In the genomic region with DNA sequence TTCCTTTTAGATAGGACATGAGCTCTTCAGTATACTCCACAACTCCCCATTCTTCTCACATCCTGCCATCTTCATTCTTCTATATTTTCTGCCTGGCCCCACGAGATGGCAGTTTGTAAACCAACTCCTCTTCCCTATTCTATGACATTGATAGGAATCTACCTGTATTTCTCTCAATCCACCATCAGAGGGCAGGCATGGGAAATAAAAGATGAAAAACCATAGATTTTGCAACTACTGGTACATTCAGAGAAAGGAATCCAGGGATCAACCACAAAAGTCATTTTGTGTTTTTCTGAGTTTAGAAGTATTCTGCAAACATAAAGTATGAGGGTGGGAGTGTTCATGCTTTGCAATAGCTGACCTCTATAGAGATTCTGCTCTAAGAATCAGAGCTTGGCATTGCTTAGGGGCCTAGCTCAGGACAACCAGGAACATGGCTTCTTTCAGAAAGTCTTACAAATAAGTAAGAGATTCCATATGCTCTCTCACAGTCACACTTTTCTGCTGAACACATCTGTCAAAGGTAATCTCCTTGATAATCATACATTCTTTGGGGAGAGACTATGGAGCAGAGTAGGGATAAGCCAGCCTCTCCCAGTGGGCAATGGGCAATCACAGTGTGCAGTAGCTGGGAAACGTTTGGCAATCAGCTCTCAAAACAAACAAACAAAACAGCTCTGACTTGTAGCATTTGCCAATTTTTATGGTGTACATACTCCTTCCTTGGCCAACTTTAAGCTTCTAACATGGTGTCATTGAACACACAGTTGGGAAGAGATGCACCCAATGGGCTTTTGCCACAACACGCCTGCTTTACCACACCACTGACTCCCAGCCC, we compare ENCODE assay signal across 9 cellular contexts. TPM values are rescaled to one million over a fixed set of nuclear protein-coding genes. Genes with fewer than 3 reads are reported as not detected.
DNase-seq lines count a peak whose midpoint lies in the region; ATAC-seq and TF ChIP-seq lines count a peak whose summit lies in the region.
"Had no signal": no experiment of that assay in that cellular context is flagged by ENCODE, and none has a peak within 500 bp of the region (broad histone marks: within the 10 kb centered on the region; RNA-seq: fewer than 3 reads in every experiment).

No MANE protein-coding gene starts in this region.

- no peaks in the 10 kb centered on the region for H3K36me3 Mint-ChIP-seq in activated T-cell treated with anti-CD3 and anti-CD28 coated beads, Interleukin-2, amount 50 U/mL, for 72 hours (ENCODE audit: insufficient read depth in 2 of 2)
- no peaks in the 10 kb centered on the region for H3K36me3 Mint-ChIP-seq in activated T-cell treated with anti-CD3 and anti-CD28 coated beads, Interleukin-2, amount 50 U/mL, for 24 hours (ENCODE audit: low read depth)

- intact Hi-C loops in tibial artery (cut with DNase I; ENCODE audit: low total_unique reads) = loop anchor here (10.0 kb wide), 1 partner anchor 206 kb away; no protein-coding TSS in a partner anchor

- H3K4me1 Mint-ChIP-seq in activated T-cell treated with anti-CD3 and anti-CD28 coated beads, Interleukin-2, amount 50 U/mL, for 72 hours (ENCODE audit: low read depth) = no peaks in the 10 kb centered on the region
- no peaks in the 10 kb centered on the region for H3K4me1 Mint-ChIP-seq in activated T-cell treated with anti-CD3 and anti-CD28 coated beads, Interleukin-2, amount 50 U/mL, for 24 hours (ENCODE audit: low read depth)

- H3K27me3 ChIP-seq in kidney epithelial cell (ENCODE audit: control insufficient read depth, insufficient read depth, low read length) (no peaks in the 10 kb centered on the region), tibial artery (peaks cover 0 to 7% of the 10 kb centered on the region in 2 donors)

- ATAC-seq in activated T-cell treated with anti-CD3 and anti-CD28 coated beads, Interleukin-2, amount 50 U/mL, for 72 hours (replicated peaks in 1 of 2) = peak; percentile 50 to 70
- ATAC-seq in HG03354 (IDR thresholded peaks at IDR 0.05; ENCODE audit: poor library complexity, severe bottlenecking, unreplicated experiment) (peak; percentile 51), GM18498 (IDR thresholded peaks at IDR 0.05; ENCODE audit: unreplicated experiment) (no peak)

- H3K27ac Mint-ChIP-seq in activated T-cell treated with anti-CD3 and anti-CD28 coated beads, Interleukin-2, amount 50 U/mL, for 72 hours = no peak overlapping the region
- no peak overlapping the region for H3K27ac Mint-ChIP-seq in activated T-cell treated with anti-CD3 and anti-CD28 coated beads, Interleukin-2, amount 50 U/mL, for 24 hours
- H3K27ac Mint-ChIP-seq: stimulated activated naive CD8-positive, alpha-beta T cell treated with anti-CD3 and anti-CD28 coated beads, Interleukin-15, Interleukin-2, amounts not matched to agents 100 ng/mL and 50 ng/mL, for 24 hours had no signal

- DNase-seq in activated T-cell treated with anti-CD3 and anti-CD28 coated beads, Interleukin-2, amount 50 U/mL, for 72 hours = peak; percentile 2 to 18
- no peak for DNase-seq in activated T-cell treated with anti-CD3 and anti-CD28 coated beads, Interleukin-2, amount 50 U/mL, for 24 hours
- DNase-seq in NCI-H526 treated with DMSO at 0.1 percent for 48 hours (lab: John Stamatoyannopoulos, UW) = peak; percentile 57
- peak; percentile 43 for DNase-seq in brain pericyte (ENCODE audit: low read depth, low spot score)
- DNase-seq in kidney epithelial cell (ENCODE audit: low read depth) = peak; percentile 42
- no peak for DNase-seq in tibial artery

- H3K36me3 ChIP-seq in kidney epithelial cell (ENCODE audit: control insufficient read depth, insufficient read depth, low read length) = no peaks in the 10 kb centered on the region
- H3K36me3 ChIP-seq in tibial artery = no peaks in the 10 kb centered on the region

- no peaks in the 10 kb centered on the region for H3K4me1 ChIP-seq in tibial artery

- no peaks in the 10 kb centered on the region for H3K9me3 ChIP-seq in tibial artery

- H3K27me3 Mint-ChIP-seq in activated T-cell treated with anti-CD3 and anti-CD28 coated beads, Interleukin-2, amount 50 U/mL, for 72 hours (ENCODE audit: low read depth) = peaks cover 24% of the 10 kb centered on the region
- H3K27me3 Mint-ChIP-seq in activated T-cell treated with anti-CD3 and anti-CD28 coated beads, Interleukin-2, amount 50 U/mL, for 24 hours = peaks cover 34% of the 10 kb centered on the region

- peak; percentile 56 for TF ChIP-seq CTCF in kidney epithelial cell (IDR thresholded peaks at IDR 0.05; ENCODE audit: insufficient read depth, low read length, poor library complexity, severe bottlenecking)
- peak; percentile 40 to 66 for TF ChIP-seq CTCF in tibial artery (IDR thresholded peaks at IDR 0.05)

- no peak overlapping the region for H3K27ac ChIP-seq in tibial artery

- H3K4me3 Mint-ChIP-seq in activated T-cell treated with anti-CD3 and anti-CD28 coated beads, Interleukin-2, amount 50 U/mL, for 72 hours = no peak overlapping the region
- H3K4me3 Mint-ChIP-seq in activated T-cell treated with anti-CD3 and anti-CD28 coated beads, Interleukin-2, amount 50 U/mL, for 24 hours = no peak overlapping the region
- H3K4me3 Mint-ChIP-seq: stimulated activated naive CD8-positive, alpha-beta T cell treated with anti-CD3 and anti-CD28 coated beads, Interleukin-15, Interleukin-2, amounts not matched to agents 100 ng/mL and 50 ng/mL, for 24 hours had no signal

- H3K4me3 ChIP-seq in kidney epithelial cell (ENCODE audit: low read depth, low read length) (no peak overlapping the region), tibial artery (no peak overlapping the region)

- H3K9me3 Mint-ChIP-seq in activated T-cell treated with anti-CD3 and anti-CD28 coated beads, Interleukin-2, amount 50 U/mL, for 72 hours = no peaks in the 10 kb centered on the region
- H3K9me3 Mint-ChIP-seq in activated T-cell treated with anti-CD3 and anti-CD28 coated beads, Interleukin-2, amount 50 U/mL, for 24 hours = no peaks in the 10 kb centered on the region
- H3K9me3 Mint-ChIP-seq: stimulated activated naive CD8-positive, alpha-beta T cell treated with anti-CD3 and anti-CD28 coated beads, Interleukin-15, Interleukin-2, amounts not matched to agents 100 ng/mL and 50 ng/mL, for 24 hours had no signal

RNA-seq across cellular contexts. Expression of gene SLC25A36, which starts 43.1 kb away (rescaled TPM):
- 10 to 100 TPM; 67.5 to 83.6 TPM for total RNA-seq in activated T-cell treated with anti-CD3 and anti-CD28 coated beads, Interleukin-2, amount 50 U/mL, for 72 hours
- total RNA-seq in kidney epithelial cell = 63.8 and 75.0 TPM in 2 replicates

Comparison
In these comparisons a context has a peak if more than half of its experiments do, and no peak if none do; other contexts are left out.
1. DNase-seq: peak in activated T-cell treated with anti-CD3 and anti-CD28 coated beads, Interleukin-2, amount 50 U/mL, for 72 hours (2 of 2), NCI-H526 treated with DMSO at 0.1 percent for 48 hours (single experiment), brain pericyte (single experiment) and kidney epithelial cell (single experiment); none in activated T-cell treated with anti-CD3 and anti-CD28 coated beads, Interleukin-2, amount 50 U/mL, for 24 hours (single experiment) and tibial artery (0 of 2).